In genomic region chr10:98269435-98269912, GRCh38 we compare ENCODE assay signal across 9 cellular contexts. TPM values are rescaled to one million over a fixed set of nuclear protein-coding genes. Genes with fewer than 3 reads are reported as not detected.
A peak's percentile ranks its signal among the peaks of the same experiment; 100 is the strongest.
DNase-seq lines count a peak whose midpoint lies in the region; ATAC-seq and TF ChIP-seq lines count a peak whose summit lies in the region.
"Had no signal": no experiment of that assay in that cellular context is flagged by ENCODE, and none has a peak within 500 bp of the region (broad histone marks: within the 10 kb centered on the region; RNA-seq: fewer than 3 reads in every experiment).

No MANE protein-coding gene starts in this region.

- peak overlapping the region; percentile 2 for H3K27ac Mint-ChIP-seq in progenitor cell of endocrine pancreas

- ATAC-seq in RWPE2 (ENCODE audit: low read depth) = peak; percentile 81
- ATAC-seq in foreskin keratinocyte = peak; percentile 64
- no peak for ATAC-seq in HG03135 (IDR thresholded peaks at IDR 0.05; ENCODE audit: unreplicated experiment)

- H3K4me3 Mint-ChIP-seq in progenitor cell of endocrine pancreas (ENCODE audit: low read depth) = peak overlapping the region; percentile 73

- H3K27me3 ChIP-seq in RWPE2 (ENCODE audit: insufficient read depth, poor library complexity, severe bottlenecking) (no peaks in the 10 kb centered on the region), foreskin keratinocyte (peaks cover 12% of the 10 kb centered on the region)

- H3K9me3 ChIP-seq in RWPE2 (ENCODE audit: severe bottlenecking) = no peaks in the 10 kb centered on the region
- H3K9me3 ChIP-seq: HAP-1 had no signal

- DNase-seq in DMS153 treated with DMSO at 0.1 percent for 48 hours (lab: John Stamatoyannopoulos, UW; ENCODE audit: unreplicated experiment) (peak; percentile 25), RWPE2 (ENCODE audit: low spot score) (no peak), foreskin keratinocyte (peak; percentile 52 to 69), progenitor cell of endocrine pancreas (ENCODE audit: low spot score, unreplicated experiment) (no peak), cortex of kidney (lab: John Stamatoyannopoulos, UW) (no peak)
- no peak for DNase-seq in activated CD4-positive, alpha-beta T cell treated with anti-CD3 and anti-CD28 coated beads, Interleukin-2, amount 50 U/mL, for 4 hours
- no peak for DNase-seq in stimulated activated CD4-positive, alpha-beta T cell treated with anti-CD3 and anti-CD28 coated beads, Interleukin-12 subunit alpha, Interleukin-12 subunit beta, amount 100 ng/mL, for 4 hours

- H3K4me1 ChIP-seq in RWPE2 (ENCODE audit: insufficient read depth, poor library complexity, severe bottlenecking) (peaks cover 4% of the 10 kb centered on the region), foreskin keratinocyte (peaks cover 7% of the 10 kb centered on the region)

- H3K36me3 ChIP-seq in RWPE2 (ENCODE audit: low read depth) = no peaks in the 10 kb centered on the region
- H3K36me3 ChIP-seq: HAP-1 had no signal

- TF ChIP-seq CTCF in RWPE2 (IDR thresholded peaks at IDR 0.05; ENCODE audit: poor library complexity, severe bottlenecking) (no peak), foreskin keratinocyte (conservative IDR thresholded peaks at IDR 0.05) (no peak), progenitor cell of endocrine pancreas (IDR thresholded peaks at IDR 0.05; ENCODE audit: unreplicated experiment) (no peak)

- no peaks in the 10 kb centered on the region for H3K36me3 Mint-ChIP-seq in progenitor cell of endocrine pancreas (ENCODE audit: insufficient read depth)

- H3K4me3 ChIP-seq in RWPE2 (ENCODE audit: severe bottlenecking) = no peak overlapping the region
- H3K4me3 ChIP-seq: HAP-1 had no signal

- H3K9me3 Mint-ChIP-seq in progenitor cell of endocrine pancreas (ENCODE audit: low read depth) = no peaks in the 10 kb centered on the region

- H3K27me3 Mint-ChIP-seq in progenitor cell of endocrine pancreas = peaks cover 69% of the 10 kb centered on the region

- peaks cover 20% of the 10 kb centered on the region for H3K4me1 Mint-ChIP-seq in progenitor cell of endocrine pancreas (ENCODE audit: low read depth)

- H3K27ac ChIP-seq in RWPE2 (ENCODE audit: poor library complexity, severe bottlenecking) = peak overlapping the region; percentile 6
- H3K27ac ChIP-seq in foreskin keratinocyte = no peak overlapping the region

RNA-seq across cellular contexts. Expression of gene LOXL4, which starts 1.5 kb away (rescaled TPM):
- total RNA-seq in foreskin keratinocyte = 0.03 and 0.04 TPM in 2 replicates
- 0.03 and 0.06 TPM in 2 replicates for polyA plus RNA-seq in foreskin keratinocyte
- total RNA-seq in progenitor cell of endocrine pancreas = 3.6 and 3.7 TPM in 2 replicates

Comparison
In these comparisons a context has a peak if more than half of its experiments do, and no peak if none do; other contexts are left out.
1. DNase-seq: peak in DMS153 treated with DMSO at 0.1 percent for 48 hours (single experiment) and foreskin keratinocyte (2 of 2); none in RWPE2 (single experiment), progenitor cell of endocrine pancreas (single experiment), activated CD4-positive, alpha-beta T cell treated with anti-CD3 and anti-CD28 coated beads, Interleukin-2, amount 50 U/mL, for 4 hours (0 of 2), stimulated activated CD4-positive, alpha-beta T cell treated with anti-CD3 and anti-CD28 coated beads, Interleukin-12 subunit alpha, Interleukin-12 subunit beta, amount 100 ng/mL, for 4 hours (single experiment) and cortex of kidney (single experiment).